ENCODE assay signal across 16 cellular contexts in the genomic region with DNA sequence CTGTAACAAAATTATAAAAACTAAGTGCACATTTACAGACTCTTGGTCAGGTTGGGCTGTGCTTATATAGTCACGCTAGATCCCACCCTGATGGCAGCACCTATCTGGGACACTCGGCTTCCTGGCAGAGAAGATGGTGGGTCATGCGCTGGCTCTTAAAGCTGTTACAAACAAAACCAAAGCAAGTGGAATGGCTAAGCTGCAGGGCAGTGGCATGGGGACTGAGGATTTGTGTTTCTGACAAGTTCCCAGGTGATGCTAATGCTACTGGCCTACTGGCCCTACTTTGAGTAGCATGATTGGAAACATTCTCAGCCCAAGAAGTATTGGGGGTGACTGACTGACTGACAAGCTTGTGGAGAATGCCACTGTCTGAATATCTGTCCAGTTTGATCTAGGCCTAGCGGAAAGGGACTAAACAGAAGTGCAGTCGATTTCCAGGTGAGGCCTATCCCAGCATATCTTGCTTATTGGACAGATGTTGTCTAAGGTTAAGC. TPM values are rescaled to one million over a fixed set of nuclear protein-coding genes. Genes with fewer than 3 reads are reported as not detected.
DNase-seq lines count a peak whose midpoint lies in the region; ATAC-seq and TF ChIP-seq lines count a peak whose summit lies in the region.
"Had no signal": no experiment of that assay in that cellular context is flagged by ENCODE, and none has a peak within 500 bp of the region (broad histone marks: within the 10 kb centered on the region; RNA-seq: fewer than 3 reads in every experiment).

No MANE protein-coding gene starts in this region.

- peaks cover 26 to 42% of the 10 kb centered on the region in 2 donors for H3K36me3 Mint-ChIP-seq in stimulated activated naive B cell treated with anti-CD40 and anti-IgM and Interleukin-4, amounts not matched to agents 10 μg/mL and 1 μg/mL and 100 μg/mL, for 72 hours

- peak; percentile 19 for DNase-seq in NB4 (ENCODE audit: low read depth)
- DNase-seq in DMS 273 treated with DMSO at 0.1 percent for 48 hours (lab: John Stamatoyannopoulos, UW) = no peak
- DNase-seq in stimulated activated naive B cell treated with anti-CD40 and anti-IgM and Interleukin-4, amounts not matched to agents 10 μg/mL and 1 μg/mL and 100 μg/mL, for 72 hours = no peak
- DNase-seq in mucosa of gallbladder (ENCODE audit: low spot score) = no peak
- DNase-seq: activated CD4-positive, alpha-beta T cell treated with anti-CD3 and anti-CD28 coated beads for 48 hours; activated naive CD8-positive, alpha-beta T cell treated with anti-CD3 and anti-CD28 coated beads, Interleukin-2, amount 10 ng/mL, durations not matched to agents 7 days and 5 days; effector CD4-positive, alpha-beta T cell; NCI-H1436 treated with DMSO at 0.1 percent for 48 hours; SHP77; stimulated activated CD4-positive, alpha-beta T cell treated with anti-CD3 and anti-CD28 coated beads, Interleukin-4, amount 100 ng/mL, for 1 hour; stimulated activated CD8-positive, alpha-beta memory T cell treated with anti-CD3 and anti-CD28 coated beads, Interleukin-4, amount 100 ng/mL, for 48 hours; T-helper 9 cell; tibial artery had no signal

- no peak overlapping the region for H3K4me3 Mint-ChIP-seq in stimulated activated naive B cell treated with anti-CD40 and anti-IgM and Interleukin-4, amounts not matched to agents 10 μg/mL and 1 μg/mL and 100 μg/mL, for 72 hours
- H3K4me3 Mint-ChIP-seq: activated naive CD8-positive, alpha-beta T cell treated with anti-CD3 and anti-CD28 coated beads, Interleukin-2, amount 10 ng/mL, durations not matched to agents 7 days and 5 days had no signal

- peak; percentile 12 for ATAC-seq in esophagus mucosa
- ATAC-seq in stimulated activated naive B cell treated with anti-CD40 and anti-IgM and Interleukin-4, amounts not matched to agents 10 μg/mL and 1 μg/mL and 100 μg/mL, for 72 hours (replicated peaks) = no peak

- H3K4me3 ChIP-seq in NB4 (ENCODE audit: low read depth, low read length) = no peak overlapping the region
- H3K4me3 ChIP-seq: BLaER1 treated with 17β-estradiol and CSF1 and Interleukin-3, amounts not matched to agents 10 nM and 100 nM; tibial artery had no signal

- no peaks in the 10 kb centered on the region for H3K27me3 Mint-ChIP-seq in stimulated activated naive B cell treated with anti-CD40 and anti-IgM and Interleukin-4, amounts not matched to agents 10 μg/mL and 1 μg/mL and 100 μg/mL, for 72 hours
- H3K27me3 Mint-ChIP-seq: activated naive CD8-positive, alpha-beta T cell treated with anti-CD3 and anti-CD28 coated beads, Interleukin-2, amount 10 ng/mL, durations not matched to agents 7 days and 5 days had no signal

- TF ChIP-seq POLR2A in GM18526 (IDR thresholded peaks at IDR 0.05; ENCODE audit: extremely low read depth, insufficient read length) (peak; percentile 25), NB4 (IDR thresholded peaks at IDR 0.05; ENCODE audit: extremely low read depth, insufficient read length) (no peak)

- H3K9me3 Mint-ChIP-seq in stimulated activated naive B cell treated with anti-CD40 and anti-IgM and Interleukin-4, amounts not matched to agents 10 μg/mL and 1 μg/mL and 100 μg/mL, for 72 hours = no peaks in the 10 kb centered on the region
- H3K9me3 Mint-ChIP-seq: activated naive CD8-positive, alpha-beta T cell treated with anti-CD3 and anti-CD28 coated beads, Interleukin-2, amount 10 ng/mL, durations not matched to agents 7 days and 5 days had no signal

- no peak overlapping the region for H3K27ac Mint-ChIP-seq in stimulated activated naive B cell treated with anti-CD40 and anti-IgM and Interleukin-4, amounts not matched to agents 10 μg/mL and 1 μg/mL and 100 μg/mL, for 72 hours
- H3K27ac Mint-ChIP-seq: activated naive CD8-positive, alpha-beta T cell treated with anti-CD3 and anti-CD28 coated beads, Interleukin-2, amount 10 ng/mL, durations not matched to agents 7 days and 5 days had no signal

- no peak for TF ChIP-seq CTCF in NB4 (IDR thresholded peaks at IDR 0.05; ENCODE audit: low read depth, low read length)

- H3K4me1 Mint-ChIP-seq in stimulated activated naive B cell treated with anti-CD40 and anti-IgM and Interleukin-4, amounts not matched to agents 10 μg/mL and 1 μg/mL and 100 μg/mL, for 72 hours = peaks cover 2% of the 10 kb centered on the region in 2 donors

RNA-seq across cellular contexts. Expression of gene BTF3, which starts 8.3 kb away (rescaled TPM):
- total RNA-seq in esophagus mucosa (764 TPM), mucosa of gallbladder (421 TPM)

RNA-seq across cellular contexts. Expression of gene FOXD1, which starts 57.9 kb away (rescaled TPM):
- total RNA-seq in esophagus mucosa = 0.88 TPM
- 2.6 TPM for total RNA-seq in mucosa of gallbladder

RNA-seq across cellular contexts. Expression of gene ANKRA2, which starts 58.9 kb away (rescaled TPM):
- 12.9 TPM for total RNA-seq in esophagus mucosa
- 33.1 TPM for total RNA-seq in mucosa of gallbladder

RNA-seq across cellular contexts. Expression of gene UTP15, which starts 59.0 kb away (rescaled TPM):
- total RNA-seq in esophagus mucosa (16.9 TPM), mucosa of gallbladder (9.6 TPM)
